ENCODE assay signal across 21 cellular contexts in genomic region chrX:75096331-75096730, GRCh38.
"Had no signal": no experiment of that assay in that cellular context is flagged by ENCODE, and none has a peak within 500 bp of the region (broad histone marks: within the 10 kb centered on the region; RNA-seq: fewer than 3 reads in every experiment).

No MANE protein-coding gene starts in this region.

- H3K9me3 Mint-ChIP-seq: activated naive CD4-positive, alpha-beta T cell treated with anti-CD3 and anti-CD28 coated beads, Interleukin-2, amount 10 ng/mL, durations not matched to agents 7 days and 5 days; activated T-cell treated with anti-CD3 and anti-CD28 coated beads, Interleukin-2, amount 50 U/mL, for 4 hours had no signal

- H3K27me3 Mint-ChIP-seq: activated naive CD4-positive, alpha-beta T cell treated with anti-CD3 and anti-CD28 coated beads, Interleukin-2, amount 10 ng/mL, durations not matched to agents 7 days and 5 days had no signal

- H3K4me1 ChIP-seq: breast epithelium, gastrocnemius medialis, left lung, psoas muscle, SJSA1, spleen, upper lobe of left lung had no signal

- H3K27me3 ChIP-seq: breast epithelium, gastrocnemius medialis, left lung, SJSA1, spleen, upper lobe of left lung had no signal

- DNase-seq: activated CD4-positive, alpha-beta T cell treated with anti-CD3 and anti-CD28 coated beads for 48 hours; activated naive CD4-positive, alpha-beta T cell treated with anti-CD3 and anti-CD28 coated beads, Interleukin-2, amount 10 ng/mL, durations not matched to agents 7 days and 5 days; activated T-cell treated with anti-CD3 and anti-CD28 coated beads, Interleukin-2, amount 50 U/mL, for 4 hours; anterior cingulate cortex; dorsolateral prefrontal cortex; gastrocnemius medialis; left lung; mesenchymal stem cell; nephron progenitor cell; psoas muscle; spleen; stimulated activated CD4-positive, alpha-beta T cell treated with anti-CD3 and anti-CD28 coated beads, Interleukin-1b, Interleukin-23, amount 100 ng/mL, for 48 hours; stimulated activated naive CD4-positive, alpha-beta T cell; SW 1271; upper lobe of left lung had no signal

- H3K4me3 ChIP-seq: breast epithelium, dorsolateral prefrontal cortex, gastrocnemius medialis, left lung, psoas muscle, SJSA1, spleen, upper lobe of left lung had no signal

- ATAC-seq: activated T-cell treated with anti-CD3 and anti-CD28 coated beads, Interleukin-2, amount 50 U/mL, for 4 hours; gastrocnemius medialis; left lung; psoas muscle; sciatic nerve had no signal

- H3K27ac ChIP-seq: breast epithelium, dorsolateral prefrontal cortex, gastrocnemius medialis, left lung, psoas muscle, SJSA1, spleen, upper lobe of left lung, VCaP had no signal

- H3K4me1 Mint-ChIP-seq: activated naive CD4-positive, alpha-beta T cell treated with anti-CD3 and anti-CD28 coated beads, Interleukin-2, amount 10 ng/mL, durations not matched to agents 7 days and 5 days; nephron progenitor cell had no signal

- H3K36me3 ChIP-seq: breast epithelium, left lung, SJSA1, upper lobe of left lung had no signal

- H3K9me3 ChIP-seq: breast epithelium, gastrocnemius medialis, left lung, psoas muscle, SJSA1, spleen, upper lobe of left lung had no signal

- H3K27ac Mint-ChIP-seq: activated naive CD4-positive, alpha-beta T cell treated with anti-CD3 and anti-CD28 coated beads, Interleukin-2, amount 10 ng/mL, durations not matched to agents 7 days and 5 days; nephron progenitor cell had no signal

- H3K4me3 Mint-ChIP-seq: activated naive CD4-positive, alpha-beta T cell treated with anti-CD3 and anti-CD28 coated beads, Interleukin-2, amount 10 ng/mL, durations not matched to agents 7 days and 5 days; activated T-cell treated with anti-CD3 and anti-CD28 coated beads, Interleukin-2, amount 50 U/mL, for 4 hours; nephron progenitor cell had no signal

- FAIRE-seq: endometrium, keratinocyte had no signal
